ENCODE assay signal across 12 cellular contexts in genomic region chr2:203799905-203800304, GRCh38.
A peak's percentile ranks its signal among the peaks of the same experiment; 100 is the strongest.
DNase-seq lines count a peak whose midpoint lies in the region; ATAC-seq and TF ChIP-seq lines count a peak whose summit lies in the region.
"Had no signal": no experiment of that assay in that cellular context is flagged by ENCODE, and none has a peak within 500 bp of the region (broad histone marks: within the 10 kb centered on the region; RNA-seq: fewer than 3 reads in every experiment).

No MANE protein-coding gene starts in this region.

- TF ChIP-seq CTCF in omental fat pad (IDR thresholded peaks at IDR 0.05) (no peak), BE2C (IDR thresholded peaks at IDR 0.05; ENCODE audit: low read depth, low read length) (no peak)

- H3K27ac ChIP-seq in CD4-positive, alpha-beta memory T cell (ENCODE audit: low read depth, low read length), result no peak overlapping the region
- H3K27ac ChIP-seq: HL-60 had no signal

- H3K4me3 Mint-ChIP-seq in CD4-positive, alpha-beta memory T cell, result no peak overlapping the region

- H3K9me3 Mint-ChIP-seq in CD4-positive, alpha-beta memory T cell, result peaks cover 0 to 25% (median 13%) of the 10 kb centered on the region in 8 donors

- H3K27me3 Mint-ChIP-seq in CD4-positive, alpha-beta memory T cell, result no peaks in the 10 kb centered on the region

- peak overlapping the region in 5 of 7 donors; percentile 43 to 77 (median 46) for H3K27ac Mint-ChIP-seq in CD4-positive, alpha-beta memory T cell

- POLR2A ChIA-PET in CD4-positive, alpha-beta memory T cell (lab: Charles Lee; ENCODE audit: partially characterized antibody), result no interaction called here

- peak; percentile 85 for ATAC-seq in GM18870 (IDR thresholded peaks at IDR 0.05; ENCODE audit: unreplicated experiment)
- peak; percentile 93 for ATAC-seq in HG02642 (IDR thresholded peaks at IDR 0.05; ENCODE audit: poor library complexity, unreplicated experiment)
- ATAC-seq in HG03571 (IDR thresholded peaks at IDR 0.05; ENCODE audit: unreplicated experiment), result peak; percentile 86
- ATAC-seq in omental fat pad (ENCODE audit: low FRiP score), result no peak

- peaks cover 27% of the 10 kb centered on the region for H3K4me1 ChIP-seq in CD4-positive, alpha-beta memory T cell (ENCODE audit: insufficient read depth, low read length)
- H3K4me1 ChIP-seq in BE2C, result no peaks in the 10 kb centered on the region

- intact Hi-C loops in CD4-positive, alpha-beta memory T cell (cut with micrococcal nuclease), result no loop called here

- DNase-seq in CD4-positive, alpha-beta memory T cell, result no peak
- DNase-seq in activated effector memory CD4-positive, alpha-beta T cell treated with Interleukin-2 at 50 U/mL for 16 hours, result no peak
- DNase-seq in omental fat pad (ENCODE audit: low spot score) (no peak), BE2C (no peak), NCI-H1105 treated with DMSO at 0.1 percent for 48 hours (lab: John Stamatoyannopoulos, UW) (no peak)
- DNase-seq: activated CD4-positive, CD25-positive, alpha-beta regulatory T cell treated with anti-CD3 and anti-CD28 coated beads, Interleukin-2, amount 50 U/mL, for 72 hours; DMS 273 treated with DMSO at 0.1 percent for 48 hours; NCI-H774 had no signal

- H3K4me3 ChIP-seq in CD4-positive, alpha-beta memory T cell (ENCODE audit: low read length in 2 of 2), result no peak overlapping the region
- H3K4me3 ChIP-seq in BE2C (ENCODE audit: low read depth, low read length), result no peak overlapping the region

- H3K36me3 ChIP-seq in CD4-positive, alpha-beta memory T cell (ENCODE audit: insufficient read depth, low read length), result no peaks in the 10 kb centered on the region
- H3K36me3 ChIP-seq in BE2C, result no peaks in the 10 kb centered on the region

- H3K9me3 ChIP-seq in CD4-positive, alpha-beta memory T cell (ENCODE audit: control insufficient read depth in 1 of 2, low read length in 2 of 2), result no peaks in the 10 kb centered on the region
- no peaks in the 10 kb centered on the region for H3K9me3 ChIP-seq in BE2C

- H3K4me1 Mint-ChIP-seq in CD4-positive, alpha-beta memory T cell, result peaks cover 39 to 44% (median 42%) of the 10 kb centered on the region in 4 donors

- CTCF ChIA-PET in CD4-positive, alpha-beta memory T cell (lab: Charles Lee; ENCODE audit: partially characterized antibody), result interaction anchor here (1.3 to 1.6 kb wide), 2 partner anchors 14 to 315 kb away, joined by 3 to 9 read pairs; no protein-coding TSS in a partner anchor

- H3K36me3 Mint-ChIP-seq in CD4-positive, alpha-beta memory T cell, result peaks cover 0 to 2% of the 10 kb centered on the region in 2 donors

- no peaks in the 10 kb centered on the region for H3K27me3 ChIP-seq in CD4-positive, alpha-beta memory T cell (ENCODE audit: insufficient read depth, low read length)
- no peaks in the 10 kb centered on the region for H3K27me3 ChIP-seq in BE2C
